11 cellular contexts compared by ENCODE assay signal in the genomic region with DNA sequence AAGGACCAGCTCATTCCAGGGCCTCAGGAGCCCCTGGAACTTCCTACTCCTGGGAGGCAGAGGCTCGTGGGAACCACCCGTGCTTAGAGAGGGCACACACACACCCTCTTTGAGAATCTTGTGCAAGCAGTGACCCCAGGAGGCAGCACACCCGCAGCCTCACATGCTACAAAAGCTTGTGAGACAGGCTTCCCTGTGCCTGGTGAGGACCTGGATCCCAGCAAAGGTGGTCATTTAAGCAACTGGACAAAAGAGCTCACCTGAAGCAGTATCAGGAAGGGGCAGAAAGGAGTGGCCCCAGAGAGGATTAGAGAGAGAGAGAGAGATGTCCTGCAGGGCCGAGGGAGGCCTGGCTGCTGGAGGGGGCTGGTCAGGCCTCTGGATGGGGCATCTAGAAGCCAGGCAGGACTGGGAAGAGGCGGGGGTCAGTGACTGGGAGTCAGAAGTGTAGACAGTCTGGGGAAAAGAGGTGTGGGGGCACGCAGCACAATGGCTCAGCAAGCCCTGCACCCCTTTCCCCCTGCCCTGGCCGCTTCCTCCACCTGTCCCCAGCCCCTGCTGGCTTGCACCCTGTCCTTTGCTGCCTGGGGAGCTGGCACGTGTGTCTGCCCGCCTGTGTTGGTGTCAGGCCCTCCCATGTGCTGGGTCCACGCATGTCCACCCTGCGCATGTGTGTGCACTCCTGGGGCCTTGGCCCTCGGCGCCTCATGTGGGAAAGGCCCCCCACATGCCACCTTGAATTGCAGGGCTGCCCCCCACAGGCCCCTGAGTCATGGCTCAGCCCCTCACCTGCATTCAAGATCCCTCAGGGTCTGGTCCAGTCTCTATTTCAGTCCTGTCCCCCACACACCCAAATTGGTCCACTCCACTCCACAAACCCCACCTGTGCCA. TPM values are rescaled to one million over a fixed set of nuclear protein-coding genes. Genes with fewer than 3 reads are reported as not detected.
A peak's percentile ranks its signal among the peaks of the same experiment; 100 is the strongest.
DNase-seq lines count a peak whose midpoint lies in the region; ATAC-seq and TF ChIP-seq lines count a peak whose summit lies in the region.
"Had no signal": no experiment of that assay in that cellular context is flagged by ENCODE, and none has a peak within 500 bp of the region (broad histone marks: within the 10 kb centered on the region; RNA-seq: fewer than 3 reads in every experiment).

No MANE protein-coding gene starts in this region.

- peaks cover 42% of the 10 kb centered on the region for H3K4me1 ChIP-seq in BLaER1
- 0 out of 2 replicates have a peak, but pooled peaks cover 3% of the 10 kb centered on the region for H3K4me1 ChIP-seq in MM.1S (ENCODE audit: low read length)
- H3K4me1 ChIP-seq: ascending aorta, left lung had no signal

- no peaks in the 10 kb centered on the region for H3K79me2 ChIP-seq in MM.1S (ENCODE audit: low read length)

- H2AFZ ChIP-seq in MM.1S (ENCODE audit: low read length): no peak overlapping the region

- H3K4me1 Mint-ChIP-seq in central memory CD8-positive, alpha-beta T cell: peaks cover 12% of the 10 kb centered on the region
- H3K4me1 Mint-ChIP-seq in natural killer cell: peaks cover 5 to 49% of the 10 kb centered on the region in 2 donors

- intact Hi-C loops in natural killer cell (cut with micrococcal nuclease): no loop called here

- H3K4me2 ChIP-seq in BLaER1 (no peak overlapping the region), MM.1S (ENCODE audit: low read depth, low read length) (no peak overlapping the region)

- H3K9ac ChIP-seq in BLaER1 (no peak overlapping the region), MM.1S (ENCODE audit: low read length) (no peak overlapping the region)

- no peaks in the 10 kb centered on the region for H3K27me3 ChIP-seq in BLaER1
- H3K27me3 ChIP-seq in H7 (ENCODE audit: control insufficient read depth, insufficient read depth, low read length): no peaks in the 10 kb centered on the region
- H3K27me3 ChIP-seq in MM.1S (replicated peaks; ENCODE audit: insufficient read depth, low read length): no peaks in the 10 kb centered on the region
- H3K27me3 ChIP-seq: ascending aorta had no signal

- H4K20me1 ChIP-seq in BLaER1 (no peaks in the 10 kb centered on the region), MM.1S (ENCODE audit: insufficient read depth, low read length) (no peaks in the 10 kb centered on the region)

- H3F3A ChIP-seq in MM.1S (ENCODE audit: insufficient read depth, low read length): no peaks in the 10 kb centered on the region

- H3K36me3 ChIP-seq in BLaER1: peaks cover 27% of the 10 kb centered on the region
- no peaks in the 10 kb centered on the region for H3K36me3 ChIP-seq in H7 (replicated peaks; ENCODE audit: control insufficient read depth, insufficient read depth, low read length)
- no peaks in the 10 kb centered on the region for H3K36me3 ChIP-seq in MM.1S (replicated peaks; ENCODE audit: insufficient read depth, low read length)

- H3K4me3 ChIP-seq in BLaER1: no peak overlapping the region
- no peak overlapping the region for H3K4me3 ChIP-seq in H7 (ENCODE audit: insufficient read depth, low read depth, low read length)
- H3K4me3 ChIP-seq in MM.1S (ENCODE audit: low read length): no peak overlapping the region
- H3K4me3 ChIP-seq: ascending aorta, left lung had no signal

- peak overlapping the region; percentile 44 for H3K27ac ChIP-seq in BLaER1
- H3K27ac ChIP-seq in MM.1S (ENCODE audit: low read length): no peak overlapping the region
- H3K27ac ChIP-seq: left lung had no signal

- no peaks in the 10 kb centered on the region for H3K27me3 Mint-ChIP-seq in central memory CD8-positive, alpha-beta T cell
- H3K27me3 Mint-ChIP-seq in natural killer cell (ENCODE audit: low read depth in 2 of 2): no peaks in the 10 kb centered on the region

- DNase-seq in H7: peak; percentile 52
- no peak for DNase-seq in central memory CD8-positive, alpha-beta T cell (ENCODE audit: low spot score in 2 of 2)
- DNase-seq in natural killer cell: peak; percentile 15
- DNase-seq in MM.1S: no peak
- no peak for DNase-seq in SW480 (ENCODE audit: low spot score)
- DNase-seq: NK-92 treated with Interleukin-12 subunit alpha and Interleukin-12 subunit beta, amount 100 ng/mL, for 24 hours had no signal

- no peaks in the 10 kb centered on the region for H3K9me3 Mint-ChIP-seq in central memory CD8-positive, alpha-beta T cell
- H3K9me3 Mint-ChIP-seq in natural killer cell: no peaks in the 10 kb centered on the region

- no peak overlapping the region for H3K4me3 Mint-ChIP-seq in central memory CD8-positive, alpha-beta T cell
- H3K4me3 Mint-ChIP-seq in natural killer cell: no peak overlapping the region

- no peak for TF ChIP-seq CTCF in natural killer cell (IDR thresholded peaks at IDR 0.05)
- no peak for TF ChIP-seq CTCF in MM.1S (IDR thresholded peaks at IDR 0.05; ENCODE audit: low read length)

- H3K9me3 ChIP-seq in BLaER1 (no peaks in the 10 kb centered on the region), MM.1S (replicated peaks; ENCODE audit: insufficient read depth, low read length) (no peaks in the 10 kb centered on the region)
- H3K9me3 ChIP-seq: ascending aorta, left lung had no signal

- H3K9me2 ChIP-seq in MM.1S (replicated peaks; ENCODE audit: insufficient read depth, low read length): no peaks in the 10 kb centered on the region

- H3K36me3 Mint-ChIP-seq in central memory CD8-positive, alpha-beta T cell (ENCODE audit: insufficient read depth): peaks cover 30% of the 10 kb centered on the region
- no peaks in the 10 kb centered on the region for H3K36me3 Mint-ChIP-seq in natural killer cell

- peak overlapping the region; percentile 92 for H3K27ac Mint-ChIP-seq in central memory CD8-positive, alpha-beta T cell (ENCODE audit: low read depth)
- peak overlapping the region; percentile 67 to 78 for H3K27ac Mint-ChIP-seq in natural killer cell

- no peak for ATAC-seq in central memory CD8-positive, alpha-beta T cell (replicated peaks; ENCODE audit: extremely low read depth, poor library complexity, severe bottlenecking)
- no peak for ATAC-seq in natural killer cell
- no peak for ATAC-seq in GM21423 (IDR thresholded peaks at IDR 0.05; ENCODE audit: unreplicated experiment)
- ATAC-seq in GM21786 (IDR thresholded peaks at IDR 0.05; ENCODE audit: unreplicated experiment): no peak

RNA-seq across cellular contexts. Expression of a gene that starts 36.9 kb away (rescaled TPM):
- total RNA-seq in H7 (2014; rRNA removed; shearing (Covaris generic)): 153 and 157 TPM in 2 replicates
- 10 to 100 TPM; 18.7 to 37.4 (median 29.9) TPM for total RNA-seq in natural killer cell

RNA-seq across cellular contexts. Expression of a gene that starts 39.0 kb away (rescaled TPM):
- 0.21 and 1.3 TPM in 2 replicates for total RNA-seq in H7 (2014; rRNA removed; shearing (Covaris generic))
- total RNA-seq in natural killer cell: 100 to 1,000 TPM; 218 to 316 (median 228) TPM

Comparison
In these comparisons a context has a peak if more than half of its experiments do, and no peak if none do; other contexts are left out.
1. DNase-seq: peak in H7 (single experiment) and natural killer cell (single experiment); none in central memory CD8-positive, alpha-beta T cell (0 of 2), MM.1S (single experiment) and SW480 (single experiment).
2. RNA of a gene that starts 39.0 kb away (total RNA-seq): 218 to 316 TPM in natural killer cell; 0.21 to 1.3 TPM in H7; every median in the first group is over 10 times any median in the second.